Comparison of ENCODE assay signal across 1 cellular context in genomic region chr6:150606258-150607043, GRCh38.
TF ChIP-seq lines count a peak whose summit lies in the region.

No MANE protein-coding gene starts in this region.

TF ChIP-seq in H1, 55 proteins besides CTCF, POLR2A, EP300 and RAD21:
- no peak for TF ChIP-seq ZNF274 (IDR thresholded peaks at IDR 0.05; ENCODE audit: borderline replicate concordance, extremely low read depth, low read length)
- TF ChIP-seq CTBP2 (IDR thresholded peaks at IDR 0.05; ENCODE audit: borderline replicate concordance, insufficient read depth, insufficient read length, low read length): no peak
- no peak for TF ChIP-seq TAF7 (optimal IDR thresholded peaks at IDR 0.05; ENCODE audit: borderline replicate concordance, low read depth, low read length)
- no peak for TF ChIP-seq SAP30 (IDR thresholded peaks at IDR 0.05; ENCODE audit: insufficient read depth, insufficient replicate concordance, low read length)
- no peak for TF ChIP-seq USF2 (IDR thresholded peaks at IDR 0.05; ENCODE audit: low read length)
- no peak for TF ChIP-seq BRCA1 (IDR thresholded peaks at IDR 0.05; ENCODE audit: low read depth, low read length)
- TF ChIP-seq RNF2 (IDR thresholded peaks at IDR 0.05; ENCODE audit: borderline replicate concordance, low read depth, low read length, missing control alignments, poor library complexity, severe bottlenecking): no peak
- TF ChIP-seq GABPA (IDR thresholded peaks at IDR 0.05; ENCODE audit: borderline replicate concordance, insufficient read depth, low read length): no peak
- TF ChIP-seq GTF2F1 (IDR thresholded peaks at IDR 0.05; ENCODE audit: borderline replicate concordance, low read depth, low read length): no peak
- no peak for TF ChIP-seq SRF (IDR thresholded peaks at IDR 0.05; ENCODE audit: low read depth, low read length)
- TF ChIP-seq RBBP5 (IDR thresholded peaks at IDR 0.05; ENCODE audit: borderline replicate concordance, low read depth, low read length): no peak
- TF ChIP-seq CBX8 (IDR thresholded peaks at IDR 0.05; ENCODE audit: borderline replicate concordance, low read depth, low read length): no peak
- no peak for TF ChIP-seq MAFK (IDR thresholded peaks at IDR 0.05; ENCODE audit: low read depth, low read length)
- TF ChIP-seq BACH1 (IDR thresholded peaks at IDR 0.05; ENCODE audit: low read length): no peak
- TF ChIP-seq TCF12 (IDR thresholded peaks at IDR 0.05; ENCODE audit: low read depth, low read length): no peak
- TF ChIP-seq CHD7 (IDR thresholded peaks at IDR 0.05; ENCODE audit: insufficient replicate concordance, low read length): no peak
- TF ChIP-seq PHF8 (conservative IDR thresholded peaks at IDR 0.05; ENCODE audit: low read depth, low read length): no peak
- TF ChIP-seq FOSL1 (IDR thresholded peaks at IDR 0.05; ENCODE audit: insufficient read depth, low read depth, low read length): no peak
- no peak for TF ChIP-seq EZH2 (IDR thresholded peaks at IDR 0.05; ENCODE audit: low read depth, low read length, severe bottlenecking)
- TF ChIP-seq KDM5A (IDR thresholded peaks at IDR 0.05; ENCODE audit: low read length): no peak
